In genomic region chr14:82387699-82388098, GRCh38 we compare ENCODE assay signal across 1 cellular context.
TF ChIP-seq lines count a peak whose summit lies in the region.

No MANE protein-coding gene starts in this region.

TF ChIP-seq in GM23338, 12 proteins besides CTCF, POLR2A, EP300 and RAD21 (continued from another document):
- no peak for TF ChIP-seq ZNF462 (CRISPR knock-in tag; IDR thresholded peaks at IDR 0.05)
- TF ChIP-seq JUNB (IDR thresholded peaks at IDR 0.05; ENCODE audit: unreplicated experiment) = no peak
- no peak for TF ChIP-seq POLR2AphosphoS5 (IDR thresholded peaks at IDR 0.05; ENCODE audit: low read depth)
- no peak for TF ChIP-seq EZH2 (IDR thresholded peaks at IDR 0.05; ENCODE audit: low read depth, unreplicated experiment)
- TF ChIP-seq STAT1 (IDR thresholded peaks at IDR 0.05; ENCODE audit: unreplicated experiment) = no peak
- no peak for TF ChIP-seq REST (IDR thresholded peaks at IDR 0.05; ENCODE audit: unreplicated experiment)
- TF ChIP-seq EZH2phosphoT487 (IDR thresholded peaks at IDR 0.05; ENCODE audit: unreplicated experiment) = no peak
- no peak for TF ChIP-seq ETS1 (IDR thresholded peaks at IDR 0.05)
TF ChIP-seq in GM23338: peak in this region for 0.
